ENCODE assay signal across 16 cellular contexts in genomic region chr15:48913141-48913540, GRCh38.
"Had no signal": no experiment of that assay in that cellular context is flagged by ENCODE, and none has a peak within 500 bp of the region (broad histone marks: within the 10 kb centered on the region; RNA-seq: fewer than 3 reads in every experiment).

No MANE protein-coding gene starts in this region.

- H3K27me3 ChIP-seq: sigmoid colon, suprapubic skin, upper lobe of left lung had no signal

- H3K27ac ChIP-seq: sigmoid colon, suprapubic skin, upper lobe of left lung, WERI-Rb-1 had no signal

- H3K4me1 ChIP-seq: suprapubic skin, upper lobe of left lung had no signal

- H3K4me1 Mint-ChIP-seq: activated CD4-positive, alpha-beta memory T cell treated with anti-CD3 and anti-CD28 coated beads, Interleukin-2, amount 10 ng/mL, durations not matched to agents 7 days and 5 days; memory B cell had no signal

- H3K27ac Mint-ChIP-seq: activated CD4-positive, alpha-beta memory T cell treated with anti-CD3 and anti-CD28 coated beads, Interleukin-2, amount 10 ng/mL, durations not matched to agents 7 days and 5 days; activated CD4-positive, alpha-beta T cell treated with anti-CD3 and anti-CD28 coated beads for 36 hours; activated naive CD4-positive, alpha-beta T cell treated with anti-CD3 and anti-CD28 coated beads for 36 hours; dendritic cell treated with granulocyte-macrophage colony-stimulating factor and Interleukin-4, amounts not matched to agents 40 ng/mL and 50 ng/mL, for 4 days; memory B cell; nephron had no signal

- H3K36me3 ChIP-seq: sigmoid colon, suprapubic skin, upper lobe of left lung, WERI-Rb-1 had no signal

- H3K4me3 ChIP-seq: sigmoid colon, suprapubic skin, upper lobe of left lung had no signal

- H3K9me3 Mint-ChIP-seq: activated CD4-positive, alpha-beta memory T cell treated with anti-CD3 and anti-CD28 coated beads, Interleukin-2, amount 10 ng/mL, durations not matched to agents 7 days and 5 days; memory B cell had no signal

- ATAC-seq: activated CD4-positive, alpha-beta T cell treated with anti-CD3 and anti-CD28 coated beads for 36 hours; left lobe of liver; stimulated activated naive CD8-positive, alpha-beta T cell treated with anti-CD3 and anti-CD28 coated beads, Interleukin-15, Interleukin-2, amounts not matched to agents 100 U/mL and 50 U/mL, for 24 hours had no signal

- H3K9me3 ChIP-seq: sigmoid colon, suprapubic skin, upper lobe of left lung had no signal

- DNase-seq: activated CD4-positive, alpha-beta memory T cell treated with anti-CD3 and anti-CD28 coated beads, Interleukin-2, amount 10 ng/mL, durations not matched to agents 7 days and 5 days; activated CD4-positive, alpha-beta T cell treated with anti-CD3 and anti-CD28 coated beads for 36 hours; activated naive CD4-positive, alpha-beta T cell treated with anti-CD3 and anti-CD28 coated beads for 36 hours; erythroblast; sigmoid colon; stimulated activated CD4-positive, alpha-beta T cell treated with anti-CD3 and anti-CD28 coated beads, Interleukin-12 subunit alpha, Interleukin-12 subunit beta, amount 100 ng/mL, for 4 hours; stimulated activated naive CD8-positive, alpha-beta T cell treated with anti-CD3 and anti-CD28 coated beads, Interleukin-15, Interleukin-2, amounts not matched to agents 100 U/mL and 50 U/mL, for 24 hours; T-helper 1 cell; upper lobe of left lung; WERI-Rb-1 had no signal

- H3K4me3 Mint-ChIP-seq: activated CD4-positive, alpha-beta memory T cell treated with anti-CD3 and anti-CD28 coated beads, Interleukin-2, amount 10 ng/mL, durations not matched to agents 7 days and 5 days; activated CD4-positive, alpha-beta T cell treated with anti-CD3 and anti-CD28 coated beads for 36 hours; activated naive CD4-positive, alpha-beta T cell treated with anti-CD3 and anti-CD28 coated beads for 36 hours; activated T-helper 1 cell treated with anti-CD3 and anti-CD28 coated beads, Interleukin-12 subunit alpha, Interleukin-12 subunit beta, Interleukin-2, Interleukin-4 antibody, amounts not matched to agents 30 ng/mL and 10 ng/mL and 1 ng/mL, durations not matched to agents 14 hours and 24 hours and 36 hours; dendritic cell treated with granulocyte-macrophage colony-stimulating factor and Interleukin-4, amounts not matched to agents 40 ng/mL and 50 ng/mL, for 4 days; memory B cell; nephron had no signal

- H3K36me3 Mint-ChIP-seq: memory B cell had no signal
